28 cellular contexts compared by ENCODE assay signal in the genomic region with DNA sequence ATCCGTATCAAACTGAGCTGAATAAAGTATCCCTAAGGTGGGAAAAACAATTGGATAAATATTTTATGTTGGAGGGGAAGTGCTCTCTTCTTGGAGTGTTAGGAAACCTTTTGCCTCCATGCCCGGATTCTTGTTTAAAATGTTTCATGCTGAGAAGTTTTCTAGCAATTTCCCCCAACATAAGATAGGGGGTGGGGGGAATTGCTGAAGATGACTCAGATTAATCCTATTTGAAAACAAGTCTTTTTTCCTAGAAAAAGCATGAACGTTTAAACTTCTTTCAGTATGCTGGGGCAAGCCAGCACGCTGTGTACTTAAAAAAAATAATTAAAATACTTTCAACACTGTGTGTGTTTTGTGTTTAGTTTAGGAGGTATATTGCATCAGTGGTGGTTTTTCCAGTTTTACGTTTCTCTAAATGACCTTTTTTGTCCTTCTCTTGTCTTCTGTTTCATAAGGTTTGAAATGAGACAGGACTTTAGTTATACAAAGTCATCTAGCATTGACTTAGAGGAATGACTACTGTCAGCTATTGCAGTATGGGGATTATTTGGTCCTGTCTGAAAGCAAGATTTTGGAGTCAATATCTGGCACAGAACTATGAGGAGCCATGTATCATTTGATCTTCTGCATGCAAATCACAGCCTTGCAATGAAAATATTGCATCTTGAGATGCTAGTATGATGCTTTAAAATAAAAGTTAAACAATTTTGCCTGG.
DNase-seq lines count a peak whose midpoint lies in the region; FAIRE-seq and TF ChIP-seq lines count a peak whose summit lies in the region.
"Had no signal": no experiment of that assay in that cellular context is flagged by ENCODE, and none has a peak within 500 bp of the region (broad histone marks: within the 10 kb centered on the region; RNA-seq: fewer than 3 reads in every experiment).

No MANE protein-coding gene starts in this region.

- no peaks in the 10 kb centered on the region for H3K9me3 ChIP-seq in Caco-2
- H3K9me3 ChIP-seq in HEK293 (ENCODE audit: control insufficient read depth, insufficient read depth, low read depth, low read length), result no peaks in the 10 kb centered on the region
- no peaks in the 10 kb centered on the region for H3K9me3 ChIP-seq in keratinocyte (ENCODE audit: control insufficient read depth, low read depth, low read length)
- H3K9me3 ChIP-seq: left ventricle myocardium inferior, mucosa of descending colon, suprapubic skin, vagina had no signal

- H3K27me3 ChIP-seq in Caco-2 (replicated peaks; ENCODE audit: control insufficient read depth, insufficient read depth, low read length) (no peaks in the 10 kb centered on the region), keratinocyte (ENCODE audit: control insufficient read depth, extremely low read depth, insufficient read depth, low read length) (no peaks in the 10 kb centered on the region)
- H3K27me3 ChIP-seq: suprapubic skin, vagina had no signal

- no peak for FAIRE-seq in keratinocyte (lab: Jason Lieb, UNC)
- FAIRE-seq: frontal cortex, GM19239, HepG2, small intestine had no signal

- no peaks in the 10 kb centered on the region for H3K9me1 ChIP-seq in keratinocyte (ENCODE audit: control insufficient read depth, extremely low read depth, insufficient read depth, low read length)

- no peaks in the 10 kb centered on the region for H3K27me3 Mint-ChIP-seq in Caco-2 (ENCODE audit: insufficient read depth, unreplicated experiment)
- H3K27me3 Mint-ChIP-seq: stimulated activated memory B cell treated with anti-CD40 and anti-IgM and Interleukin-4, amounts not matched to agents 10 μg/mL and 1 μg/mL and 100 μg/mL, for 72 hours had no signal

- peak overlapping the region; percentile 39 for H2AFZ ChIP-seq in keratinocyte (ENCODE audit: control insufficient read depth, low read length)

- H3K9ac ChIP-seq in keratinocyte (ENCODE audit: control insufficient read depth, extremely low read depth, insufficient read depth, low read length), result no peak overlapping the region

- H3K4me1 ChIP-seq in Caco-2 (peaks cover 55% of the 10 kb centered on the region), HEK293 (ENCODE audit: control insufficient read depth, insufficient read depth, low read length) (peaks cover 9% of the 10 kb centered on the region), keratinocyte (ENCODE audit: control insufficient read depth, extremely low read depth, insufficient read depth, low read length) (peaks cover 10% of the 10 kb centered on the region)
- H3K4me1 ChIP-seq: left ventricle myocardium inferior, suprapubic skin, vagina had no signal

- H3K4me2 ChIP-seq in keratinocyte (ENCODE audit: control insufficient read depth, extremely low read depth, insufficient read depth, low read depth, low read length), result peak overlapping the region; percentile 32

- dilution Hi-C loops in keratinocyte (cut with MboI; ENCODE audit: extremely low pct_ligation_motif_present, low sequenced_read_pairs), result no loop called here

- H4K20me1 ChIP-seq in keratinocyte (ENCODE audit: control insufficient read depth, extremely low read depth, insufficient read depth, low read length), result no peaks in the 10 kb centered on the region

- intact Hi-C loops in Caco-2 (cut with micrococcal nuclease; ENCODE audit: unreplicated experiment), result loop anchor here (1.0 to 2.0 kb wide), 3 partner anchors 16 to 158 kb away; no protein-coding TSS in a partner anchor

- peak overlapping the region; percentile 44 for H3K4me3 Mint-ChIP-seq in Caco-2 (ENCODE audit: unreplicated experiment)
- H3K4me3 Mint-ChIP-seq: nephron; stimulated activated memory B cell treated with anti-CD40 and anti-IgM and Interleukin-4, amounts not matched to agents 10 μg/mL and 1 μg/mL and 100 μg/mL, for 72 hours had no signal

- H3K79me2 ChIP-seq in keratinocyte (ENCODE audit: control insufficient read depth, insufficient read depth, low read length), result no peaks in the 10 kb centered on the region

- CTCF ChIA-PET in Caco-2 (lab: Charles Lee), result no interaction called here
- CTCF ChIA-PET in HEK293 (lab: Yijun Ruan, JAX), result interaction anchor here (0.7 kb wide), 1 partner anchor 122 kb away, joined by 3 read pairs; no protein-coding TSS in a partner anchor

- no TSS peak for BruUV-seq in Caco-2 (replicated peaks; lab: Mats Ljungman, UMichigan)

- H3K4me3 ChIP-seq in Caco-2 (ENCODE audit: low read depth, low read length) (no peak overlapping the region), HEK293 (ENCODE audit: low read depth, low read length) (no peak overlapping the region), keratinocyte (ENCODE audit: control insufficient read depth in 2 of 3, extremely low read depth in 1 of 3, insufficient read depth in 2 of 3, low read depth in 1 of 3, low read length in 3 of 3) (no peak overlapping the region)
- H3K4me3 ChIP-seq: left ventricle myocardium inferior, mucosa of descending colon, suprapubic skin, vagina had no signal

- TF ChIP-seq CTCF in Caco-2 (IDR thresholded peaks at IDR 0.05; ENCODE audit: insufficient read depth in 1 of 2, low read depth in 1 of 2, low read length in 1 of 2, severe bottlenecking in 1 of 2, unreplicated experiment in 1 of 2) (no peak), HEK293 (tag by site-specific recombination; IDR thresholded peaks at IDR 0.05) (no peak), keratinocyte (optimal IDR thresholded peaks at IDR 0.05 in 1 of 3, IDR thresholded peaks at IDR 0.05 in 1 of 3, conservative IDR thresholded peaks at IDR 0.05 in 1 of 3; ENCODE audit: extremely low read depth in 1 of 3, insufficient read depth in 2 of 3, low read length in 3 of 3) (no peak)

- H3K27ac ChIP-seq in HEK293 (ENCODE audit: extremely low read depth, low read depth, low read length), result no peak overlapping the region
- no peak overlapping the region for H3K27ac ChIP-seq in keratinocyte (ENCODE audit: control insufficient read depth, insufficient read depth, low read length)
- H3K27ac ChIP-seq: HL-60, left ventricle myocardium inferior, suprapubic skin, vagina had no signal

- H3K36me3 ChIP-seq in Caco-2 (ENCODE audit: control insufficient read depth, insufficient read depth, low read length) (no peaks in the 10 kb centered on the region), HEK293 (ENCODE audit: control insufficient read depth in 2 of 2, insufficient read depth in 1 of 2, low read length in 2 of 2) (no peaks in the 10 kb centered on the region), keratinocyte (ENCODE audit: control insufficient read depth in 2 of 2, extremely low read depth in 1 of 2, insufficient read depth in 2 of 2, low read length in 2 of 2) (no peaks in the 10 kb centered on the region)
- H3K36me3 ChIP-seq: left ventricle myocardium inferior, suprapubic skin, vagina had no signal

- DNase-seq in Caco-2 (peak in 1 of 2 experiments; percentile 61), amniotic epithelial cell (ENCODE audit: low read depth) (peak; percentile 88), keratinocyte (ENCODE audit: low read depth, low spot score) (no peak), hepatic stellate cell (ENCODE audit: low spot score) (no peak)
- DNase-seq in stimulated activated CD4-positive, alpha-beta T cell treated with anti-CD3 and anti-CD28 coated beads, Interleukin-1b, Interleukin-23, amount 100 ng/mL, for 48 hours, result no peak
- no peak for DNase-seq in stimulated activated CD4-positive, alpha-beta T cell treated with anti-CD3 and anti-CD28 coated beads, Interleukin-4, amount 100 ng/mL, for 24 hours
- DNase-seq: activated CD4-positive, CD25-positive, alpha-beta regulatory T cell; activated naive CD4-positive, alpha-beta T cell treated with anti-CD3 and anti-CD28 coated beads, Interleukin-2, amount 50 U/mL, for 16 hours; effector CD4-positive, alpha-beta T cell; erythroblast; hypothalamus; left ventricle myocardium inferior; mucosa of descending colon; NCI-H1105; NCI-H2081; NCI-H774; small intestine; T-helper 9 cell had no signal

- no peaks in the 10 kb centered on the region for H3K9me3 Mint-ChIP-seq in Caco-2 (ENCODE audit: unreplicated experiment)
- H3K9me3 Mint-ChIP-seq: nephron; stimulated activated memory B cell treated with anti-CD40 and anti-IgM and Interleukin-4, amounts not matched to agents 10 μg/mL and 1 μg/mL and 100 μg/mL, for 72 hours had no signal

- H3K36me3 Mint-ChIP-seq in Caco-2 (ENCODE audit: insufficient read depth, unreplicated experiment), result no peaks in the 10 kb centered on the region
- H3K36me3 Mint-ChIP-seq: stimulated activated memory B cell treated with anti-CD40 and anti-IgM and Interleukin-4, amounts not matched to agents 10 μg/mL and 1 μg/mL and 100 μg/mL, for 72 hours had no signal

- H3K4me1 Mint-ChIP-seq in Caco-2 (ENCODE audit: low read depth, unreplicated experiment), result peaks cover 43% of the 10 kb centered on the region
- H3K4me1 Mint-ChIP-seq: nephron; stimulated activated memory B cell treated with anti-CD40 and anti-IgM and Interleukin-4, amounts not matched to agents 10 μg/mL and 1 μg/mL and 100 μg/mL, for 72 hours had no signal

- peak overlapping the region; percentile 60 for H3K27ac Mint-ChIP-seq in Caco-2 (ENCODE audit: unreplicated experiment)
- H3K27ac Mint-ChIP-seq: CD4-positive, CD25-positive, alpha-beta regulatory T cell; nephron; stimulated activated memory B cell treated with anti-CD40 and anti-IgM and Interleukin-4, amounts not matched to agents 10 μg/mL and 1 μg/mL and 100 μg/mL, for 72 hours had no signal

- POLR2A ChIA-PET in Caco-2 (lab: Charles Lee), result interaction anchor here (0.7 kb wide), 1 partner anchor 16 kb away, joined by 4 read pairs; no protein-coding TSS in a partner anchor
- POLR2A ChIA-PET in HEK293 (lab: Yijun Ruan, JAX), result interaction anchor here (0.6 kb wide), 1 partner anchor 296 kb away, joined by 3 read pairs; a partner anchor contains a TSS

TF ChIP-seq in HEK293, 187 proteins besides CTCF, POLR2A, EP300 and RAD21 (continues in another document):
- TF ChIP-seq, protein P1, sequence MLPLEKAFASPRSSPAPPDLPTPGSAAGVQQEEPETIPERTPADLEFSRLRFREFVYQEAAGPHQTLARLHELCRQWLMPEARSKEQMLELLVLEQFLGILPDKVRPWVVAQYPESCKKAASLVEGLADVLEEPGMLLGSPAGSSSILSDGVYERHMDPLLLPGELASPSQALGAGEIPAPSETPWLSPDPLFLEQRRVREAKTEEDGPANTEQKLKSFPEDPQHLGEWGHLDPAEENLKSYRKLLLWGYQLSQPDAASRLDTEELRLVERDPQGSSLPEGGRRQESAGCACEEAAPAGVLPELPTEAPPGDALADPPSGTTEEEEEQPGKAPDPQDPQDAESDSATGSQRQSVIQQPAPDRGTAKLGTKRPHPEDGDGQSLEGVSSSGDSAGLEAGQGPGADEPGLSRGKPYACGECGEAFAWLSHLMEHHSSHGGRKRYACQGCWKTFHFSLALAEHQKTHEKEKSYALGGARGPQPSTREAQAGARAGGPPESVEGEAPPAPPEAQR (tag by site-specific recombination; IDR thresholded peaks at IDR 0.05), result no peak
